21 cellular contexts compared by ENCODE assay signal in the genomic region with DNA sequence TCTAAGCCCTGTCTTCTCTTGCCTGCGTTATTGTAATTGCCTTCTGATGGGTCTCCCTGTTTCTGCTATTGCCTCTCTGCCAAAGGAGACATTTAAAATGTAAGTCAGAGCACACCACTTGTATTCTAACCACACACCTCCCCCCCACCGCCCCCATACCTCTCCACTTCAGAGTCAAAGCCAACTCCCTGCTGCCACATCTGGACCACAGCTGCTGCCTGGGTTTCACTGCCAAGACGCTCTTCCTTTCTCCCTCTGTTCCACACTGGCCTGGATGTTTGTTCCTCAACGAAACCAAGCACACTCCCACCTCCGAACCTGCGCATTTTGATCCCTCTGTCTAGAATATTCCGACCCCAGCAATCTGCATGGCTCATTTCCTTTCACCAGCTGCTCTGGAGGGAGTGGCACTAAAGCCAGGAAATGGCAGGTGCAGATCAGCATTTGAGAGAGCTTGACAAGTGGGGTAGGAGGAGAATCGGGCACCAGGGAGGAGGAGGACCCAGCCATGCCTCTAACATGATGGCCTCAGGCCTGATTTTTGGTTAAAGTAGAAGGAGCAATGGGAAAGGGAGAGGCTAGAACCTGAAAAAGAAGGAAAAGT.
DNase-seq lines count a peak whose midpoint lies in the region; ATAC-seq and TF ChIP-seq lines count a peak whose summit lies in the region.
"Had no signal": no experiment of that assay in that cellular context is flagged by ENCODE, and none has a peak within 500 bp of the region (broad histone marks: within the 10 kb centered on the region; RNA-seq: fewer than 3 reads in every experiment).

No MANE protein-coding gene starts in this region.

- H3K36me3 ChIP-seq in MM.1S (replicated peaks; ENCODE audit: insufficient read depth, low read length) (no peaks in the 10 kb centered on the region), SJCRH30 (no peaks in the 10 kb centered on the region), upper lobe of right lung (no peaks in the 10 kb centered on the region)
- H3K36me3 ChIP-seq: stomach, upper lobe of left lung had no signal

- H3K4me2 ChIP-seq in MM.1S (ENCODE audit: low read depth, low read length), result 0 out of 2 replicates have a peak overlapping the region, but pooled peaks have one; percentile 10

- ATAC-seq in Right ventricle myocardium inferior (peak; percentile 79), right cardiac atrium (no peak), upper lobe of right lung (peak; percentile 22), GM21825 (IDR thresholded peaks at IDR 0.05; ENCODE audit: unreplicated experiment) (no peak), GM18505 (IDR thresholded peaks at IDR 0.05; ENCODE audit: unreplicated experiment) (no peak)
- ATAC-seq: natural killer cell treated with Interleukin-12 subunit alpha and Interleukin-12 subunit beta and Interleukin-15 and Interleukin-18, amount 100 ng/mL, for 72 hours had no signal

- H3K4me1 ChIP-seq in right cardiac atrium (ENCODE audit: control insufficient read depth, insufficient read depth, low read length) (no peaks in the 10 kb centered on the region), MM.1S (ENCODE audit: low read length) (no peaks in the 10 kb centered on the region), SJCRH30 (no peaks in the 10 kb centered on the region), upper lobe of right lung (no peaks in the 10 kb centered on the region)
- H3K4me1 ChIP-seq: parathyroid adenoma, stomach, upper lobe of left lung had no signal

- no peak overlapping the region for H3K27ac ChIP-seq in right cardiac atrium (ENCODE audit: low read length)
- H3K27ac ChIP-seq in MM.1S (ENCODE audit: low read length), result no peak overlapping the region
- no peak overlapping the region for H3K27ac ChIP-seq in SJCRH30
- H3K27ac ChIP-seq in upper lobe of right lung, result no peak overlapping the region
- H3K27ac ChIP-seq: parathyroid adenoma, stomach, upper lobe of left lung had no signal

- intact Hi-C loops in Right ventricle myocardium inferior (cut with DNase I) (no loop called here), right cardiac atrium (cut with DNase I) (no loop called here), upper lobe of right lung (cut with DNase I) (no loop called here)

- H3K4me3 ChIP-seq in right cardiac atrium (ENCODE audit: low read length) (no peak overlapping the region), MM.1S (ENCODE audit: low read length) (no peak overlapping the region), SJCRH30 (no peak overlapping the region), upper lobe of right lung (no peak overlapping the region)
- H3K4me3 ChIP-seq: stomach, upper lobe of left lung had no signal

- TF ChIP-seq POLR2A in GM18505 (IDR thresholded peaks at IDR 0.05; ENCODE audit: borderline replicate concordance, extremely low read depth, insufficient read depth, insufficient read length), result no peak

- no peak overlapping the region for H3K9ac ChIP-seq in MM.1S (ENCODE audit: low read length)
- H3K9ac ChIP-seq: parathyroid adenoma had no signal

- DNase-seq in Right ventricle myocardium inferior (ENCODE audit: missing footprints) (no peak), right cardiac atrium (no peak), MM.1S (peak; percentile 30), SJCRH30 (peak; percentile 34 to 57), upper lobe of right lung (no peak), GF-D8 (lab: John Stamatoyannopoulos, UW) (no peak)
- DNase-seq: activated CD4-positive, alpha-beta T cell treated with anti-CD3 and anti-CD28 coated beads, Interleukin-2, amount 50 U/mL, for 4 hours; anterior cingulate cortex; CD8-positive, alpha-beta memory T cell; effector CD8-positive, alpha-beta T cell; hippocampal formation; KG1; kidney; mesenchymal stem cell; NCI-H526; stomach; upper lobe of left lung had no signal

- H3K79me2 ChIP-seq in MM.1S (ENCODE audit: low read length), result no peaks in the 10 kb centered on the region
- H3K79me2 ChIP-seq: parathyroid adenoma had no signal

- H4K20me1 ChIP-seq in MM.1S (ENCODE audit: insufficient read depth, low read length), result no peaks in the 10 kb centered on the region

- H3K9me3 ChIP-seq in right cardiac atrium (ENCODE audit: control insufficient read depth, low read length) (no peaks in the 10 kb centered on the region), MM.1S (replicated peaks; ENCODE audit: insufficient read depth, low read length) (no peaks in the 10 kb centered on the region), SJCRH30 (replicated peaks) (no peaks in the 10 kb centered on the region), upper lobe of right lung (no peaks in the 10 kb centered on the region)
- H3K9me3 ChIP-seq: stomach, upper lobe of left lung had no signal

- TF ChIP-seq CTCF in MM.1S (IDR thresholded peaks at IDR 0.05; ENCODE audit: low read length), result no peak
- TF ChIP-seq CTCF in upper lobe of right lung (IDR thresholded peaks at IDR 0.05), result no peak

- H2AFZ ChIP-seq in MM.1S (ENCODE audit: low read length), result no peak overlapping the region
- H2AFZ ChIP-seq: parathyroid adenoma had no signal

- no peaks in the 10 kb centered on the region for H3K9me2 ChIP-seq in MM.1S (replicated peaks; ENCODE audit: insufficient read depth, low read length)

- H3K27me3 ChIP-seq in right cardiac atrium (ENCODE audit: control insufficient read depth, insufficient read depth) (no peaks in the 10 kb centered on the region), MM.1S (replicated peaks; ENCODE audit: insufficient read depth, low read length) (no peaks in the 10 kb centered on the region), SJCRH30 (no peaks in the 10 kb centered on the region), upper lobe of right lung (peaks cover 5% of the 10 kb centered on the region)
- H3K27me3 ChIP-seq: upper lobe of left lung had no signal

- H3F3A ChIP-seq in MM.1S (ENCODE audit: insufficient read depth, low read length), result no peaks in the 10 kb centered on the region

- 65% methylated on average over 8 of the region's 8 CpGs for WGBS in right cardiac atrium

Comparison
In these comparisons a context has a peak if more than half of its experiments do, and no peak if none do; other contexts are left out.
1. ATAC-seq: peak in Right ventricle myocardium inferior (single experiment) and upper lobe of right lung (single experiment); none in right cardiac atrium (0 of 2), GM21825 (single experiment) and GM18505 (single experiment).
2. DNase-seq: peak in MM.1S (single experiment) and SJCRH30 (2 of 2); none in Right ventricle myocardium inferior (single experiment), right cardiac atrium (0 of 3), upper lobe of right lung (single experiment) and GF-D8 (single experiment).